25 cellular contexts compared by ENCODE assay signal in the genomic region with DNA sequence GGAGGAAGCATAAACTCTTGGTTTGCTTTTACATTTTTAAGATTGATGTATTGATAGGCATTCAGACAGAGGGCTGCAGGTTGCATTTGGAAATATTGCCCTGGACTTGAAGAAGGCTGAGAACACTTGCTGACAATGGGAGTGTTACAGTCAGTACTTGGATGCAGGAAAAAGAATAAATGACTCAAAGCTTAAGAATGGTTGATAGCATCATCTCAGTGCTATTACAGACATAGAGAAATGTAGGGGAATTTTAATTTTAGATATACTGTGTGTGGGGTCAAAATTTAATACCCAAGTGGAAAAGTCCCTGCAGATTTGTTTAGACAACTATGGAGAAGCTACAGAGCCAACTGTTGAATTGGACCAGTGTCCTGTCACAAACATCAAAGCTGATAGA.
DNase-seq lines count a peak whose midpoint lies in the region; ATAC-seq, FAIRE-seq and TF ChIP-seq lines count a peak whose summit lies in the region.
"Had no signal": no experiment of that assay in that cellular context is flagged by ENCODE, and none has a peak within 500 bp of the region (broad histone marks: within the 10 kb centered on the region; RNA-seq: fewer than 3 reads in every experiment).

No MANE protein-coding gene starts in this region.

- in situ Hi-C loops in ACHN (cut with HindIII; ENCODE audit: low pct_ligation_motif_present, low pct_unique_long_range_greater_than_20kb, low sequenced_read_pairs), result no loop called here

- H3K27ac Mint-ChIP-seq in immature natural killer cell, result no peak overlapping the region
- H3K27ac Mint-ChIP-seq: B cell; CD4-positive, CD25-positive, alpha-beta regulatory T cell; H9; IgD-negative memory B cell had no signal

- FAIRE-seq in RCC 7860 (lab: Jason Lieb, UNC) (no peak), bronchial epithelial cell (lab: Jason Lieb, UNC) (no peak)
- FAIRE-seq: GM12878, HTR-8/SVneo had no signal

- no peaks in the 10 kb centered on the region for H3K36me3 ChIP-seq in bronchial epithelial cell (ENCODE audit: control insufficient read depth, insufficient read depth, low read length)
- no peaks in the 10 kb centered on the region for H3K36me3 ChIP-seq in ascending aorta

- H3K27me3 ChIP-seq in bronchial epithelial cell (ENCODE audit: control insufficient read depth, insufficient read depth, low read length), result no peaks in the 10 kb centered on the region
- H3K27me3 ChIP-seq in ascending aorta, result no peaks in the 10 kb centered on the region

- ATAC-seq in HG03571 (IDR thresholded peaks at IDR 0.05; ENCODE audit: unreplicated experiment), result no peak
- ATAC-seq: GM12878 had no signal

- no peak overlapping the region for H3K27ac ChIP-seq in ascending aorta
- H3K27ac ChIP-seq: 22Rv1, HL-60 had no signal

- intact Hi-C loops in ascending aorta (cut with DNase I), result no loop called here

- H3K9me3 Mint-ChIP-seq in immature natural killer cell, result peaks cover 13 to 44% (median 27%) of the 10 kb centered on the region in 6 donors
- H3K9me3 Mint-ChIP-seq: H9 had no signal

- no peak overlapping the region for H3K4me3 Mint-ChIP-seq in immature natural killer cell
- H3K4me3 Mint-ChIP-seq: B cell; CD4-positive, CD25-positive, alpha-beta regulatory T cell; H9; IgD-negative memory B cell had no signal

- peaks cover 0 to 4% (median 0%) of the 10 kb centered on the region in 3 donors for H3K27me3 Mint-ChIP-seq in immature natural killer cell (ENCODE audit: low read depth in 3 of 3)
- H3K27me3 Mint-ChIP-seq: B cell; CD4-positive, CD25-positive, alpha-beta regulatory T cell; IgD-negative memory B cell had no signal

- H3K36me3 Mint-ChIP-seq in immature natural killer cell, result no peaks in the 10 kb centered on the region
- H3K36me3 Mint-ChIP-seq: CD4-positive, CD25-positive, alpha-beta regulatory T cell; IgD-negative memory B cell had no signal

- no peaks in the 10 kb centered on the region for H3K4me1 Mint-ChIP-seq in immature natural killer cell
- H3K4me1 Mint-ChIP-seq: B cell; CD4-positive, CD25-positive, alpha-beta regulatory T cell; IgD-negative memory B cell had no signal

- H3K4me3 ChIP-seq in bronchial epithelial cell (ENCODE audit: low read depth, low read length) (no peak overlapping the region), ascending aorta (no peak overlapping the region)
- H3K4me3 ChIP-seq: GM12878 had no signal

- no peak for TF ChIP-seq CTCF in bronchial epithelial cell (IDR thresholded peaks at IDR 0.05; ENCODE audit: insufficient read depth, low read length, severe bottlenecking)
- TF ChIP-seq CTCF in ascending aorta (IDR thresholded peaks at IDR 0.05), result no peak

- DNase-seq in ACHN (peak; percentile 7), RCC 7860 (ENCODE audit: low spot score) (peak; percentile 11), bronchial epithelial cell (ENCODE audit: low read depth) (peak; percentile 37), kidney tubule cell (ENCODE audit: low spot score) (peak; percentile 30), immature natural killer cell (no peak), NCI-H526 (lab: John Stamatoyannopoulos, UW) (no peak), ascending aorta (ENCODE audit: low spot score in 2 of 2) (no peak)
- DNase-seq: Caco-2; CD4-positive, CD25-positive, alpha-beta regulatory T cell; H9; Karpas-422; MM.1S; NCI-H1092; NCI-H1436 treated with DMSO at 0.1 percent for 48 hours; NCI-H2029 treated with DMSO at 0.1 percent for 48 hours; NCI-H2171; NCI-H446 treated with DMSO at 0.1 percent for 48 hours; SIG-M5 had no signal

- H3K9me3 ChIP-seq in ascending aorta, result no peaks in the 10 kb centered on the region
- H3K9me3 ChIP-seq: Caco-2 had no signal

- no peaks in the 10 kb centered on the region for H3K4me1 ChIP-seq in ascending aorta
- H3K4me1 ChIP-seq: Caco-2 had no signal

Comparison
In these comparisons a context has a peak if more than half of its experiments do, and no peak if none do; other contexts are left out.
1. DNase-seq: peak in ACHN (single experiment), RCC 7860 (single experiment), bronchial epithelial cell (single experiment) and kidney tubule cell (single experiment); none in immature natural killer cell (0 of 3), NCI-H526 (0 of 2) and ascending aorta (0 of 2).